ENCODE assay signal across 8 cellular contexts in genomic region chr16:23835390-23836077, GRCh38. TPM values are rescaled to one million over a fixed set of nuclear protein-coding genes. Genes with fewer than 3 reads are reported as not detected.
DNase-seq lines count a peak whose midpoint lies in the region; ATAC-seq and TF ChIP-seq lines count a peak whose summit lies in the region.

PRKCB (plus strand) TSS chr16:23835983.

- H3K9ac ChIP-seq in SK-N-MC (ENCODE audit: insufficient read length): peak within 1 kb of the TSS; percentile 72

- peak within 1 kb of the TSS; percentile 40 for H3K27ac Mint-ChIP-seq in activated naive CD4-positive, alpha-beta T cell treated with anti-CD3 and anti-CD28 coated beads for 36 hours

- in situ Hi-C loops in transverse colon (cut with MboI; ENCODE audit: low pct_ligation_motif_present in 1 of 4, low pct_unique_long_range_greater_than_20kb in 1 of 4, low sequenced_read_pairs in 3 of 4): no loop called here

- DNase-seq in AG10803 (ENCODE audit: low read depth) (peak; percentile 8), SK-N-MC (ENCODE audit: low read depth, low spot score) (no peak), heart left ventricle (peak; percentile 45 to 91 (median 73)), posterior cingulate gyrus (peak; percentile 83 to 99 (median 92)), transverse colon (peak; percentile 89)
- DNase-seq in activated naive CD4-positive, alpha-beta T cell treated with anti-CD3 and anti-CD28 coated beads for 36 hours: peak; percentile 91

- H3K27ac ChIP-seq in SK-N-MC (no peak within 1 kb of the TSS), heart left ventricle (peak within 1 kb of the TSS in 2 of 12 donors; percentile 5 to 73), transverse colon (peak within 1 kb of the TSS; percentile 26 to 63 (median 57))

- TF ChIP-seq CTCF in AG10803 (conservative IDR thresholded peaks at IDR 0.05; ENCODE audit: low read length) (no peak), heart left ventricle (IDR thresholded peaks at IDR 0.05) (no peak), transverse colon (IDR thresholded peaks at IDR 0.05) (no peak)

- H3K4me1 ChIP-seq in heart left ventricle (peaks cover 0 to 27% (median 0%) of the 10 kb centered on the region in 12 donors), transverse colon (peaks cover 0 to 23% (median 11%) of the 10 kb centered on the region in 4 donors)

- peak within 1 kb of the TSS; percentile 91 for H3K4me3 Mint-ChIP-seq in activated naive CD4-positive, alpha-beta T cell treated with anti-CD3 and anti-CD28 coated beads for 36 hours

- 1 to 7% (median 2%) methylated on average over 28 to 63 of the region's 63 CpGs for WGBS in heart left ventricle, 4 donors
- 0 to 2% methylated on average over 2 to 22 of the region's 63 CpGs for whole genome bisulfite sequencing in transverse colon (ENCODE audit: low coverage in 1 of 2), 2 donors

- ATAC-seq in GM19023 (IDR thresholded peaks at IDR 0.05; ENCODE audit: unreplicated experiment) (peak; percentile 81), HG03196 (IDR thresholded peaks at IDR 0.05; ENCODE audit: unreplicated experiment) (peak; percentile 79), heart left ventricle (peak; percentile 67 to 94 (median 91))

- TF ChIP-seq EP300 in transverse colon (IDR thresholded peaks at IDR 0.05; ENCODE audit: low read depth): no peak

- H3K9me3 Mint-ChIP-seq in activated naive CD4-positive, alpha-beta T cell treated with anti-CD3 and anti-CD28 coated beads for 36 hours: peaks cover 5% of the 10 kb centered on the region

- H3K36me3 Mint-ChIP-seq in activated naive CD4-positive, alpha-beta T cell treated with anti-CD3 and anti-CD28 coated beads for 36 hours (ENCODE audit: low read depth): peaks cover 7% of the 10 kb centered on the region

- TF ChIP-seq POLR2A in heart left ventricle (IDR thresholded peaks at IDR 0.05) (no peak), transverse colon (IDR thresholded peaks at IDR 0.05) (no peak)

- no peaks in the 10 kb centered on the region for H3K27me3 Mint-ChIP-seq in activated naive CD4-positive, alpha-beta T cell treated with anti-CD3 and anti-CD28 coated beads for 36 hours (ENCODE audit: low read depth)

- peaks cover 57% of the 10 kb centered on the region for H3K4me1 Mint-ChIP-seq in activated naive CD4-positive, alpha-beta T cell treated with anti-CD3 and anti-CD28 coated beads for 36 hours (ENCODE audit: low read depth)

- peaks cover 18% of the 10 kb centered on the region; the same call in 1 of the 2 replicates for H3K36me3 ChIP-seq in SK-N-MC (ENCODE audit: insufficient read depth, low read length)
- no peaks in the 10 kb centered on the region for H3K36me3 ChIP-seq in heart left ventricle
- H3K36me3 ChIP-seq in transverse colon: no peaks in the 10 kb centered on the region

- no peaks in the 10 kb centered on the region for H3K9me3 ChIP-seq in SK-N-MC (ENCODE audit: low read depth, low read length)
- peaks cover 0 to 6% (median 1%) of the 10 kb centered on the region in 12 donors for H3K9me3 ChIP-seq in heart left ventricle
- peaks cover 0 to 2% of the 10 kb centered on the region in 2 donors for H3K9me3 ChIP-seq in transverse colon

- no peak within 1 kb of the TSS for H3K4me3 ChIP-seq in AG10803 (ENCODE audit: low read length)
- H3K4me3 ChIP-seq in SK-N-MC: peak within 1 kb of the TSS; percentile 90
- H3K4me3 ChIP-seq in heart left ventricle: peak within 1 kb of the TSS; percentile 19 to 80 (median 46)
- H3K4me3 ChIP-seq in transverse colon: peak within 1 kb of the TSS; percentile 46 to 63 (median 58)

- intact Hi-C loops in activated naive CD4-positive, alpha-beta T cell treated with anti-CD3 and anti-CD28 coated beads for 36 hours (cut with micrococcal nuclease): loop anchor here (1.0 to 10.0 kb wide), 3 partner anchors 8 to 709 kb away; no protein-coding TSS in a partner anchor
- intact Hi-C loops in heart left ventricle (cut with DNase I): no loop called here
- intact Hi-C loops in posterior cingulate gyrus (cut with DNase I): no loop called here
- intact Hi-C loops in transverse colon (cut with DNase I; ENCODE audit: low total_unique reads): loop anchor here (10.0 kb wide), 2 partner anchors 79 to 109 kb away; no protein-coding TSS in a partner anchor

- CTCF ChIA-PET in activated naive CD4-positive, alpha-beta T cell treated with anti-CD3 and anti-CD28 coated beads for 36 hours (lab: Charles Lee): interaction anchor here (1.0 kb wide), 1 partner anchor 32 kb away, joined by 3 read pairs; no protein-coding TSS in a partner anchor

- peaks cover 10 to 66% (median 19%) of the 10 kb centered on the region in 9 donors for H3K27me3 ChIP-seq in heart left ventricle
- H3K27me3 ChIP-seq in transverse colon: peaks cover 28% of the 10 kb centered on the region

RNA-seq across cellular contexts. Expression of gene PRKCB, which starts in this region (rescaled TPM):
- total RNA-seq in activated naive CD4-positive, alpha-beta T cell treated with anti-CD3 and anti-CD28 coated beads for 36 hours: 10 to 100 TPM; 37.1 to 38.9 TPM
- 10 to 100 TPM in 1 of 9 donors, 1 to 10 TPM in 6, under 1 TPM in 2; 0.75 to 18.4 (median 1.8) TPM for total RNA-seq in heart left ventricle
- polyA plus RNA-seq in heart left ventricle: under 1 TPM; 0.30 to 0.55 TPM
- 10 to 100 TPM in 2 of 4 donors, 1 to 10 TPM in 2; 9.0 to 28.3 (median 15.2) TPM for total RNA-seq in transverse colon

Comparison
In these comparisons a context has a peak if more than half of its experiments do, and no peak if none do; other contexts are left out.
1. intact Hi-C loops: an anchor here in activated naive CD4-positive, alpha-beta T cell treated with anti-CD3 and anti-CD28 coated beads for 36 hours (1.0 to 10.0 kb wide) and transverse colon (10.0 kb wide); none called in heart left ventricle and posterior cingulate gyrus.